Comparison of ENCODE assay signal across 26 cellular contexts in the genomic region with DNA sequence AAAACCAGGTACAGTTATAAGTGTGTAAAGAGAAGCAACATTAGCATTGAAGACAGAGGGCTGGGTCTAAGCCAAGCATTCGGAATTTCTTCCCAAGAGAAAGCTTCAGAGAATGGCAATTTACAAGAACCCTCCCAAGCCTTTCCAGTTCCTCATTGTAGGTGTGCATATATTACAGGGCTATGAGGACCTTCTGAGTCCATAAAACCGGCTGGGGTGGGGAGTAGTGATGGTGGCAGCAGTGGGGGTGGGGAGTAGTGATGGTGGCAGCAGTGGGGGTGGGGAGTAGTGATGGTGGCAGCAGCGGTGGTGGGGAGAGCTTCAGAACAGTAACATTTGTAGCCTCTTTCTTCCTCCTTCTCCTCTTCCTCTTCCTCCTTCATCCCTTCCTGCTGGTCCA.
"Had no signal": no experiment of that assay in that cellular context is flagged by ENCODE, and none has a peak within 500 bp of the region (broad histone marks: within the 10 kb centered on the region; RNA-seq: fewer than 3 reads in every experiment).

No MANE protein-coding gene starts in this region.

- ATAC-seq: activated CD8-positive, alpha-beta T cell treated with anti-CD3 and anti-CD28 coated beads for 36 hours; PC-3 had no signal

- H3K4me1 Mint-ChIP-seq: activated CD4-positive, alpha-beta T cell treated with anti-CD3 and anti-CD28 coated beads, Interleukin-2, amount 10 ng/mL, durations not matched to agents 24 days and 14 days; activated naive CD4-positive, alpha-beta T cell treated with anti-CD3 and anti-CD28 coated beads, Interleukin-2, amount 50 U/mL, for 24 hours; activated naive CD8-positive, alpha-beta T cell treated with anti-CD3 and anti-CD28 coated beads, Interleukin-2, amount 10 ng/mL, durations not matched to agents 7 days and 5 days; central memory CD8-positive, alpha-beta T cell had no signal

- H3K36me3 Mint-ChIP-seq: activated naive CD4-positive, alpha-beta T cell treated with anti-CD3 and anti-CD28 coated beads, Interleukin-2, amount 50 U/mL, for 24 hours; activated naive CD8-positive, alpha-beta T cell treated with anti-CD3 and anti-CD28 coated beads, Interleukin-2, amount 10 ng/mL, durations not matched to agents 7 days and 5 days had no signal

- H3K4me3 Mint-ChIP-seq: activated CD4-positive, alpha-beta T cell treated with anti-CD3 and anti-CD28 coated beads, Interleukin-2, amount 10 ng/mL, durations not matched to agents 24 days and 14 days; activated CD8-positive, alpha-beta T cell treated with anti-CD3 and anti-CD28 coated beads for 36 hours; activated naive CD4-positive, alpha-beta T cell treated with anti-CD3 and anti-CD28 coated beads, Interleukin-2, amount 50 U/mL, for 24 hours; activated naive CD8-positive, alpha-beta T cell treated with anti-CD3 and anti-CD28 coated beads, Interleukin-2, amount 10 ng/mL, durations not matched to agents 7 days and 5 days; activated T-cell treated with anti-CD3 and anti-CD28 coated beads, Interleukin-2, amount 50 U/mL, for 24 hours; central memory CD8-positive, alpha-beta T cell; T-helper 1 cell treated with Interleukin-12 subunit alpha and Interleukin-12 subunit beta and Interleukin-4 antibody, amounts not matched to agents 30 μg/mL and 1 μg/mL, for 36 hours; T-helper 2 cell treated with Interferon-gamma antibody and Interleukin-4, amounts not matched to agents 5 μg/mL and 100 μg/mL, for 36 hours had no signal

- DNase-seq: activated CD4-positive, alpha-beta T cell treated with anti-CD3 and anti-CD28 coated beads, Interleukin-2, amount 10 ng/mL, durations not matched to agents 24 days and 14 days; activated CD4-positive, alpha-beta T cell treated with anti-CD3 and anti-CD28 coated beads, Interleukin-2, amount 50 U/mL, for 4 hours; activated CD8-positive, alpha-beta T cell treated with anti-CD3 and anti-CD28 coated beads for 36 hours; activated gamma-delta T cell; activated naive CD4-positive, alpha-beta T cell treated with Interleukin-2 at 50 U/mL for 16 hours; activated naive CD8-positive, alpha-beta T cell treated with anti-CD3 and anti-CD28 coated beads, Interleukin-2, amount 10 ng/mL, durations not matched to agents 7 days and 5 days; activated T-cell treated with anti-CD3 and anti-CD28 coated beads, Interleukin-2, amount 50 U/mL, for 24 hours; amygdala; MM.1S; MV-4-11; NCI-H1092; NCI-H1436 treated with DMSO at 0.1 percent for 48 hours; NCI-H1930; NCI-H345; NCI-H524 treated with DMSO at 0.1 percent for 48 hours; NCI-H748 treated with DMSO at 0.1 percent for 48 hours; NK-92 treated with Interleukin-12 subunit alpha and Interleukin-12 subunit beta, amount 100 ng/mL, for 24 hours; PC-3; Peyer's patch; RPMI8226; SK-N-SH had no signal

- H3K9me3 Mint-ChIP-seq: activated CD4-positive, alpha-beta T cell treated with anti-CD3 and anti-CD28 coated beads, Interleukin-2, amount 10 ng/mL, durations not matched to agents 24 days and 14 days; activated naive CD8-positive, alpha-beta T cell treated with anti-CD3 and anti-CD28 coated beads, Interleukin-2, amount 10 ng/mL, durations not matched to agents 7 days and 5 days; activated T-cell treated with anti-CD3 and anti-CD28 coated beads, Interleukin-2, amount 50 U/mL, for 24 hours; activated T-helper 2 cell treated with anti-CD3 and anti-CD28 coated beads, Interferon-gamma antibody, Interleukin-2, Interleukin-4, amounts not matched to agents 10 μg/mL and 5 μg/mL and 100 μg/mL, durations not matched to agents 14 hours and 24 hours and 36 hours; T-helper 1 cell treated with Interleukin-12 subunit alpha and Interleukin-12 subunit beta and Interleukin-4 antibody, amounts not matched to agents 30 μg/mL and 1 μg/mL, for 36 hours; T-helper 2 cell treated with Interferon-gamma antibody and Interleukin-4, amounts not matched to agents 5 μg/mL and 100 μg/mL, for 36 hours had no signal

- H3K27ac Mint-ChIP-seq: activated CD4-positive, alpha-beta T cell treated with anti-CD3 and anti-CD28 coated beads, Interleukin-2, amount 10 ng/mL, durations not matched to agents 24 days and 14 days; activated CD8-positive, alpha-beta T cell treated with anti-CD3 and anti-CD28 coated beads for 36 hours; activated naive CD4-positive, alpha-beta T cell treated with anti-CD3 and anti-CD28 coated beads, Interleukin-2, amount 50 U/mL, for 24 hours; activated naive CD8-positive, alpha-beta T cell treated with anti-CD3 and anti-CD28 coated beads, Interleukin-2, amount 10 ng/mL, durations not matched to agents 7 days and 5 days; activated T-cell treated with anti-CD3 and anti-CD28 coated beads, Interleukin-2, amount 50 U/mL, for 24 hours; activated T-helper 2 cell treated with anti-CD3 and anti-CD28 coated beads, Interferon-gamma antibody, Interleukin-2, Interleukin-4, amounts not matched to agents 10 μg/mL and 5 μg/mL and 100 μg/mL, durations not matched to agents 14 hours and 24 hours and 36 hours; T-helper 1 cell treated with Interleukin-12 subunit alpha and Interleukin-12 subunit beta and Interleukin-4 antibody, amounts not matched to agents 30 μg/mL and 1 μg/mL, for 36 hours; T-helper 2 cell treated with Interferon-gamma antibody and Interleukin-4, amounts not matched to agents 5 μg/mL and 100 μg/mL, for 36 hours had no signal
